Comparison of ENCODE assay signal across 26 cellular contexts in genomic region chr10:1209355-1209979, GRCh38.
DNase-seq lines count a peak whose midpoint lies in the region; ATAC-seq and TF ChIP-seq lines count a peak whose summit lies in the region.
"Had no signal": no experiment of that assay in that cellular context is flagged by ENCODE, and none has a peak within 500 bp of the region (broad histone marks: within the 10 kb centered on the region; RNA-seq: fewer than 3 reads in every experiment).

No MANE protein-coding gene starts in this region.

- no peak overlapping the region for H2AK5ac ChIP-seq in trophoblast cell (ENCODE audit: low read length)

- H4K8ac ChIP-seq in trophoblast cell (ENCODE audit: low read depth, low read length): no peak overlapping the region

- peaks cover 2% of the 10 kb centered on the region for H3K27me3 Mint-ChIP-seq in CD8-positive, alpha-beta T cell (ENCODE audit: low read depth)
- H3K27me3 Mint-ChIP-seq in activated B cell treated with CpG ODN at 0.5 μM for 24 hours: no peaks in the 10 kb centered on the region
- H3K27me3 Mint-ChIP-seq: activated CD8-positive, alpha-beta T cell treated with anti-CD3 and anti-CD28 coated beads for 36 hours; CD4-positive, alpha-beta memory T cell had no signal

- no peak overlapping the region for H3K4me3 ChIP-seq in CD8-positive, alpha-beta T cell (ENCODE audit: low read depth, low read length)
- H3K4me3 ChIP-seq in trophoblast cell (ENCODE audit: low read depth, low read length): no peak overlapping the region
- H3K4me3 ChIP-seq: gastrocnemius medialis, Peyer's patch had no signal

- no peak overlapping the region for H3K4ac ChIP-seq in trophoblast cell (ENCODE audit: low read depth, low read length)

- no peak overlapping the region for H3K18ac ChIP-seq in trophoblast cell (ENCODE audit: low read length)

- H3K27ac ChIP-seq in CD8-positive, alpha-beta T cell (ENCODE audit: low read depth, low read length): no peak overlapping the region
- no peak overlapping the region for H3K27ac ChIP-seq in trophoblast cell (ENCODE audit: low read depth, low read length)
- H3K27ac ChIP-seq: gastrocnemius medialis, Peyer's patch had no signal

- no peak for TF ChIP-seq CTCF in CD8-positive, alpha-beta T cell (IDR thresholded peaks at IDR 0.05)
- TF ChIP-seq CTCF in activated B cell treated with CpG ODN at 0.5 μM for 24 hours (IDR thresholded peaks at IDR 0.05): no peak

- no peak overlapping the region for H2AFZ ChIP-seq in trophoblast cell (ENCODE audit: insufficient read depth, low read length, poor library complexity)

- H2BK12ac ChIP-seq in trophoblast cell (ENCODE audit: low read length): no peak overlapping the region

- H3K9me3 Mint-ChIP-seq in CD8-positive, alpha-beta T cell: no peaks in the 10 kb centered on the region
- H3K9me3 Mint-ChIP-seq in activated B cell treated with CpG ODN at 0.5 μM for 24 hours: no peaks in the 10 kb centered on the region
- H3K9me3 Mint-ChIP-seq: activated CD8-positive, alpha-beta T cell treated with anti-CD3 and anti-CD28 coated beads for 36 hours; activated naive CD4-positive, alpha-beta T cell treated with anti-CD3 and anti-CD28 coated beads, Interleukin-2, amount 50 U/mL, for 72 hours; activated T-helper 2 cell treated with anti-CD3 and anti-CD28 coated beads, Interferon-gamma antibody, Interleukin-2, Interleukin-4, amounts not matched to agents 10 μg/mL and 5 μg/mL and 100 μg/mL, durations not matched to agents 14 hours and 24 hours and 36 hours; CD4-positive, alpha-beta memory T cell; T-helper 2 cell treated with Interferon-gamma antibody and Interleukin-4, amounts not matched to agents 5 μg/mL and 100 μg/mL, for 36 hours had no signal

- peak; percentile 54 for ATAC-seq in CD8-positive, alpha-beta T cell
- ATAC-seq in activated B cell treated with CpG ODN at 0.5 μM for 24 hours (ENCODE audit: low read depth) (no peak), left lobe of liver (no peak), HG03097 (IDR thresholded peaks at IDR 0.05; ENCODE audit: low FRiP score, unreplicated experiment) (no peak), HG02759 (IDR thresholded peaks at IDR 0.05; ENCODE audit: unreplicated experiment) (no peak)
- ATAC-seq: activated CD8-positive, alpha-beta T cell treated with anti-CD3 and anti-CD28 coated beads for 36 hours; activated naive CD4-positive, alpha-beta T cell treated with anti-CD3 and anti-CD28 coated beads, Interleukin-2, amount 50 U/mL, for 72 hours; gastrocnemius medialis; HCT116; left cardiac atrium had no signal

- POLR2A ChIA-PET in CD8-positive, alpha-beta T cell (lab: Charles Lee): no interaction called here
- POLR2A ChIA-PET in activated B cell treated with CpG ODN at 0.5 μM for 24 hours (lab: Charles Lee): no interaction called here

- no peak overlapping the region for H3K4me2 ChIP-seq in trophoblast cell (ENCODE audit: low read length)

- no peaks in the 10 kb centered on the region for H3K4me1 ChIP-seq in CD8-positive, alpha-beta T cell (ENCODE audit: insufficient read depth, low read length)
- no peaks in the 10 kb centered on the region for H3K4me1 ChIP-seq in trophoblast cell (ENCODE audit: control insufficient read depth in 1 of 2, insufficient read depth in 2 of 2, low read length in 2 of 2)
- H3K4me1 ChIP-seq: gastrocnemius medialis, Peyer's patch had no signal

- no peaks in the 10 kb centered on the region for H3K79me1 ChIP-seq in trophoblast cell (ENCODE audit: low read length)

- H2BK5ac ChIP-seq in trophoblast cell (ENCODE audit: low read depth, low read length, poor library complexity): no peak overlapping the region

- H3K9me3 ChIP-seq in CD8-positive, alpha-beta T cell (ENCODE audit: low read length): no peaks in the 10 kb centered on the region
- peaks cover 6% of the 10 kb centered on the region for H3K9me3 ChIP-seq in trophoblast cell (ENCODE audit: insufficient read depth, low read depth, low read length)
- H3K9me3 ChIP-seq: gastrocnemius medialis, Peyer's patch had no signal

- no peaks in the 10 kb centered on the region for H3K36me3 Mint-ChIP-seq in CD8-positive, alpha-beta T cell
- H3K36me3 Mint-ChIP-seq in activated B cell treated with CpG ODN at 0.5 μM for 24 hours (ENCODE audit: low read depth): no peaks in the 10 kb centered on the region
- H3K36me3 Mint-ChIP-seq: activated naive CD4-positive, alpha-beta T cell treated with anti-CD3 and anti-CD28 coated beads, Interleukin-2, amount 50 U/mL, for 72 hours; CD4-positive, alpha-beta memory T cell had no signal

- H3K4me1 Mint-ChIP-seq in CD8-positive, alpha-beta T cell (ENCODE audit: low read depth): no peaks in the 10 kb centered on the region
- no peaks in the 10 kb centered on the region for H3K4me1 Mint-ChIP-seq in activated B cell treated with CpG ODN at 0.5 μM for 24 hours

- no peak overlapping the region for H4K12ac ChIP-seq in trophoblast cell (ENCODE audit: low read depth, low read length)

- peak overlapping the region; percentile 49 for H3K23ac ChIP-seq in trophoblast cell (ENCODE audit: low read length)

- DNase-seq in CD8-positive, alpha-beta T cell: peak in 2 of 7 experiments; percentile 0 to 15
- peak; percentile 3 for DNase-seq in activated B cell treated with CpG ODN at 0.5 μM for 24 hours
- DNase-seq in left lobe of liver (ENCODE audit: low spot score): peak; percentile 18
- DNase-seq in trophoblast cell: no peak
- no peak for DNase-seq in NCI-H128 (lab: John Stamatoyannopoulos, UW; ENCODE audit: unreplicated experiment)
- DNase-seq: activated CD4-positive, alpha-beta T cell treated with anti-CD3 and anti-CD28 coated beads for 1 hour; activated CD8-positive, alpha-beta T cell treated with anti-CD3 and anti-CD28 coated beads for 36 hours; amygdala; CD4-positive, alpha-beta memory T cell; gastrocnemius medialis; left cardiac atrium; MV-4-11; NCI-H1436 treated with DMSO at 0.1 percent for 48 hours; NCI-H2081 treated with DMSO at 0.1 percent for 48 hours; NCI-H345; SHP77 treated with DMSO at 0.1 percent for 48 hours; stimulated activated CD4-positive, alpha-beta T cell treated with anti-CD3 and anti-CD28 coated beads, Interleukin-4, amount 100 ng/mL, for 24 hours; substantia nigra had no signal

- no peak overlapping the region for H2BK120ac ChIP-seq in trophoblast cell (ENCODE audit: insufficient read depth, low read length, poor library complexity)

- H3K9ac ChIP-seq in trophoblast cell (ENCODE audit: low read length): peak overlapping the region; percentile 23

- no peak overlapping the region for H3K27ac Mint-ChIP-seq in CD8-positive, alpha-beta T cell
- no peak overlapping the region for H3K27ac Mint-ChIP-seq in activated B cell treated with CpG ODN at 0.5 μM for 24 hours
- H3K27ac Mint-ChIP-seq: activated CD8-positive, alpha-beta T cell treated with anti-CD3 and anti-CD28 coated beads for 36 hours; activated naive CD4-positive, alpha-beta T cell treated with anti-CD3 and anti-CD28 coated beads, Interleukin-2, amount 50 U/mL, for 72 hours; activated T-helper 2 cell treated with anti-CD3 and anti-CD28 coated beads, Interferon-gamma antibody, Interleukin-2, Interleukin-4, amounts not matched to agents 10 μg/mL and 5 μg/mL and 100 μg/mL, durations not matched to agents 14 hours and 24 hours and 36 hours; progenitor cell of endocrine pancreas; T-helper 2 cell treated with Interferon-gamma antibody and Interleukin-4, amounts not matched to agents 5 μg/mL and 100 μg/mL, for 36 hours had no signal

- no peaks in the 10 kb centered on the region for H3K79me2 ChIP-seq in trophoblast cell (ENCODE audit: control insufficient read depth, insufficient read depth, low read length, poor library complexity)

- H3K27me3 ChIP-seq in CD8-positive, alpha-beta T cell (ENCODE audit: insufficient read depth, low read length): no peaks in the 10 kb centered on the region
- H3K27me3 ChIP-seq in trophoblast cell (ENCODE audit: insufficient read depth, low read length): no peaks in the 10 kb centered on the region
- H3K27me3 ChIP-seq: gastrocnemius medialis, Peyer's patch had no signal

- no peak overlapping the region for H3K4me3 Mint-ChIP-seq in CD8-positive, alpha-beta T cell
- no peak overlapping the region for H3K4me3 Mint-ChIP-seq in activated B cell treated with CpG ODN at 0.5 μM for 24 hours
- H3K4me3 Mint-ChIP-seq: activated CD8-positive, alpha-beta T cell treated with anti-CD3 and anti-CD28 coated beads for 36 hours; CD4-positive, alpha-beta memory T cell; T-helper 2 cell treated with Interferon-gamma antibody and Interleukin-4, amounts not matched to agents 5 μg/mL and 100 μg/mL, for 36 hours had no signal

- intact Hi-C loops in CD8-positive, alpha-beta T cell (cut with DNase I, micrococcal nuclease): no loop called here
- intact Hi-C loops in activated B cell treated with CpG ODN at 0.5 μM for 24 hours (cut with micrococcal nuclease): no loop called here

- no CpG with 5 or more reads among the region's 8 CpGs for WGBS in trophoblast cell (ENCODE audit: extremely low coverage, insufficient coverage, insufficient read length)

- CTCF ChIA-PET in CD8-positive, alpha-beta T cell (lab: Charles Lee): no interaction called here
- CTCF ChIA-PET in activated B cell treated with CpG ODN at 0.5 μM for 24 hours (lab: Charles Lee): no interaction called here

- H3K14ac ChIP-seq in trophoblast cell (ENCODE audit: low read length): no peak overlapping the region

- no peak overlapping the region for H4K91ac ChIP-seq in trophoblast cell (ENCODE audit: low read depth, low read length)

- no peaks in the 10 kb centered on the region for H3K36me3 ChIP-seq in CD8-positive, alpha-beta T cell (ENCODE audit: insufficient read depth, low read length)
- no peaks in the 10 kb centered on the region for H3K36me3 ChIP-seq in trophoblast cell (ENCODE audit: control insufficient read depth in 1 of 2, insufficient read depth in 2 of 2, low read length in 2 of 2)
- H3K36me3 ChIP-seq: gastrocnemius medialis, Peyer's patch had no signal

Comparison
In these comparisons a context has a peak if more than half of its experiments do, and no peak if none do; other contexts are left out.
1. DNase-seq: peak in activated B cell treated with CpG ODN at 0.5 μM for 24 hours (single experiment) and left lobe of liver (single experiment); none in trophoblast cell (0 of 2) and NCI-H128 (single experiment).